Comparison of ENCODE assay signal across 1 cellular context in genomic region chr1:179754031-179754624, GRCh38.
TF ChIP-seq lines count a peak whose summit lies in the region.

No MANE protein-coding gene starts in this region.

TF ChIP-seq in WTC11, 78 proteins besides CTCF, POLR2A, EP300 and RAD21 (continued from another document):
- no peak for TF ChIP-seq ZBTB43 (CRISPR knock-in tag; IDR thresholded peaks at IDR 0.05)
- no peak for TF ChIP-seq JUN (CRISPR knock-in tag; IDR thresholded peaks at IDR 0.05)
- TF ChIP-seq ZNF281 (CRISPR knock-in tag; IDR thresholded peaks at IDR 0.05): no peak
TF ChIP-seq in WTC11: peak in this region for 0.
